11 cellular contexts compared by ENCODE assay signal in the genomic region with DNA sequence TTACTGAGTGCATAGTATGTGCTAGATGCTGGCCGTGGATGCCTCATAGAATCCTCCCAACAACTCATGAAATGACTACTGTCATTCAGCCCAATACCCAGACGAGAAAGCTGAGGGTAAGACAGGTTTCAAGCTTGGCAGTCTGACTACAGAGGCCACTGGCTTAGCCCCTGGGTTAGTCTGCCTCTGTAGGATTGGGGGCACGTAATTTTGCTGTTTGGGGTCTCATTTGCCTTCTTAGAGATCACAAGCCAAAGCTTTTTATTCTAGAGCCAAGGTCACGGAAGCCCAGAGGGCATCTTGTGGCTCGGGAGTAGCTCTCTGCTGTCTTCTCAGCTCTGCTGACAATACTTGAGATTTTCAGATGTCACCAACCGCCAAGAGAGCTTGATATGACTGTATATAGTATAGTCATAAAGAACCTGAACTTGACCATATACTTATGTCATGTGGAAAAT. TPM values are rescaled to one million over a fixed set of nuclear protein-coding genes. Genes with fewer than 3 reads are reported as not detected.
DNase-seq lines count a peak whose midpoint lies in the region; ATAC-seq and FAIRE-seq lines count a peak whose summit lies in the region.
"Had no signal": no experiment of that assay in that cellular context is flagged by ENCODE, and none has a peak within 500 bp of the region (broad histone marks: within the 10 kb centered on the region; RNA-seq: fewer than 3 reads in every experiment).

No MANE protein-coding gene starts in this region.

- H4K8ac ChIP-seq in mesenchymal stem cell (ENCODE audit: low read length) (no peak overlapping the region), trophoblast cell (ENCODE audit: low read depth, low read length) (no peak overlapping the region)

- H2BK120ac ChIP-seq in mesenchymal stem cell (ENCODE audit: low read depth, low read length) = no peak overlapping the region
- H2BK120ac ChIP-seq in trophoblast cell (ENCODE audit: insufficient read depth, low read length, poor library complexity) = no peak overlapping the region

- peak overlapping the region; percentile 84 for H3K27ac Mint-ChIP-seq in activated CD4-positive, alpha-beta memory T cell treated with anti-CD3 and anti-CD28 coated beads for 36 hours

- no peaks in the 10 kb centered on the region for H3K9me3 Mint-ChIP-seq in activated CD4-positive, alpha-beta memory T cell treated with anti-CD3 and anti-CD28 coated beads for 36 hours

- POLR2A ChIA-PET in activated CD4-positive, alpha-beta memory T cell treated with anti-CD3 and anti-CD28 coated beads for 36 hours (lab: Charles Lee) = interaction anchor here (0.7 to 4.1 kb wide), 22 partner anchors 10 to 427 kb away, joined by 3 to 49 read pairs (median 6); a partner anchor contains a TSS

- no peak overlapping the region for H3K18ac ChIP-seq in mesenchymal stem cell (ENCODE audit: low read depth in 1 of 2, low read length in 2 of 2)
- no peak overlapping the region for H3K18ac ChIP-seq in trophoblast cell (ENCODE audit: low read length)

- H3K36me3 ChIP-seq in small intestine (ENCODE audit: control insufficient read depth in 2 of 2, insufficient read depth in 2 of 2, low read length in 2 of 2) (no peaks in the 10 kb centered on the region), mesenchymal stem cell (ENCODE audit: control insufficient read depth in 1 of 2, insufficient read depth in 2 of 2, low read depth in 1 of 2, low read length in 2 of 2) (no peaks in the 10 kb centered on the region), trophoblast cell (ENCODE audit: control insufficient read depth in 1 of 2, insufficient read depth in 2 of 2, low read length in 2 of 2) (no peaks in the 10 kb centered on the region)

- H3K79me1 ChIP-seq in mesenchymal stem cell (replicated peaks; ENCODE audit: low read length, poor library complexity, severe bottlenecking) (no peaks in the 10 kb centered on the region), trophoblast cell (ENCODE audit: low read length) (no peaks in the 10 kb centered on the region)

- peak; percentile 54 for ATAC-seq in HG02571 (IDR thresholded peaks at IDR 0.05; ENCODE audit: unreplicated experiment)

- no peak overlapping the region for H4K12ac ChIP-seq in trophoblast cell (ENCODE audit: low read depth, low read length)

- peaks cover 27% of the 10 kb centered on the region for H3K27me3 Mint-ChIP-seq in activated CD4-positive, alpha-beta memory T cell treated with anti-CD3 and anti-CD28 coated beads for 36 hours

- H3K4me3 ChIP-seq in small intestine (ENCODE audit: low read depth in 1 of 2, low read length in 2 of 2) (no peak overlapping the region), mesenchymal stem cell (ENCODE audit: insufficient read depth in 1 of 2, low read depth in 1 of 2, low read length in 2 of 2) (no peak overlapping the region), trophoblast cell (ENCODE audit: low read depth, low read length) (no peak overlapping the region)

- peaks cover 65% of the 10 kb centered on the region for H3K4me1 Mint-ChIP-seq in activated CD4-positive, alpha-beta memory T cell treated with anti-CD3 and anti-CD28 coated beads for 36 hours (ENCODE audit: low read depth)

- H3K36me3 Mint-ChIP-seq in activated CD4-positive, alpha-beta memory T cell treated with anti-CD3 and anti-CD28 coated beads for 36 hours = no peaks in the 10 kb centered on the region

- no peak overlapping the region for H2AFZ ChIP-seq in mesenchymal stem cell (ENCODE audit: low read depth, low read length)
- H2AFZ ChIP-seq in trophoblast cell (ENCODE audit: insufficient read depth, low read length, poor library complexity) = no peak overlapping the region

- H3K4me1 ChIP-seq in small intestine (ENCODE audit: control insufficient read depth in 2 of 2, insufficient read depth in 1 of 2, low read depth in 1 of 2, low read length in 1 of 2) (no peaks in the 10 kb centered on the region), mesenchymal stem cell (ENCODE audit: control insufficient read depth, insufficient read depth, low read depth, low read length) (no peaks in the 10 kb centered on the region), trophoblast cell (ENCODE audit: control insufficient read depth in 1 of 2, insufficient read depth in 2 of 2, low read length in 2 of 2) (peaks cover 0 to 1% of the 10 kb centered on the region in 2 experiments)

- H3K27ac ChIP-seq in small intestine (ENCODE audit: low read depth in 1 of 2, low read length in 1 of 2) (peak overlapping the region; percentile 58 to 88), mesenchymal stem cell (ENCODE audit: low read length, poor library complexity, severe bottlenecking) (no peak overlapping the region), trophoblast cell (ENCODE audit: low read depth, low read length) (no peak overlapping the region)
- H3K27ac ChIP-seq: RWPE1 had no signal

- H4K91ac ChIP-seq in mesenchymal stem cell (ENCODE audit: low read length) (no peak overlapping the region), trophoblast cell (ENCODE audit: low read depth, low read length) (no peak overlapping the region)

- H3K4me2 ChIP-seq in mesenchymal stem cell (ENCODE audit: low read length, poor library complexity, severe bottlenecking) = no peak overlapping the region
- no peak overlapping the region for H3K4me2 ChIP-seq in trophoblast cell (ENCODE audit: low read length)

- intact Hi-C loops in activated CD4-positive, alpha-beta memory T cell treated with anti-CD3 and anti-CD28 coated beads for 36 hours (cut with micrococcal nuclease) = loop anchor here (1.0 to 5.0 kb wide), 10 partner anchors 9 to 507 kb away; a partner anchor contains a TSS
- intact Hi-C loops in head of caudate nucleus (cut with DNase I) = no loop called here

- DNase-seq in GM18507 (ENCODE audit: extremely low spot score, insufficient read length, low read depth) = no peak
- peak; percentile 56 for DNase-seq in activated CD4-positive, alpha-beta memory T cell treated with anti-CD3 and anti-CD28 coated beads for 36 hours
- no peak for DNase-seq in small intestine
- DNase-seq in head of caudate nucleus = no peak
- DNase-seq in mesenchymal stem cell = no peak
- no peak for DNase-seq in trophoblast cell
- no peak for DNase-seq in G401 (ENCODE audit: low spot score)
- DNase-seq: H7 had no signal

- H3K9ac ChIP-seq in mesenchymal stem cell (ENCODE audit: low read length) = no peak overlapping the region
- H3K9ac ChIP-seq in trophoblast cell (ENCODE audit: low read length) = no peak overlapping the region

- in situ Hi-C loops in G401 (cut with HindIII; ENCODE audit: low sequenced_read_pairs) = no loop called here

- no peaks in the 10 kb centered on the region for H3K79me2 ChIP-seq in trophoblast cell (ENCODE audit: control insufficient read depth, insufficient read depth, low read length, poor library complexity)

- H2BK12ac ChIP-seq in mesenchymal stem cell (ENCODE audit: low read length in 2 of 2) = no peak overlapping the region
- no peak overlapping the region for H2BK12ac ChIP-seq in trophoblast cell (ENCODE audit: low read length)

- no peak overlapping the region for H2BK15ac ChIP-seq in mesenchymal stem cell (ENCODE audit: low read depth, poor library complexity, severe bottlenecking)

- peak overlapping the region; percentile 3 for H3K4me3 Mint-ChIP-seq in activated CD4-positive, alpha-beta memory T cell treated with anti-CD3 and anti-CD28 coated beads for 36 hours

- H3K23ac ChIP-seq in mesenchymal stem cell (ENCODE audit: low read length in 2 of 2) (no peak overlapping the region), trophoblast cell (ENCODE audit: low read length) (no peak overlapping the region)

- H3K27me3 ChIP-seq in small intestine (ENCODE audit: control insufficient read depth in 2 of 2, insufficient read depth in 2 of 2, low read length in 2 of 2) = no peaks in the 10 kb centered on the region
- peaks cover 19 to 28% of the 10 kb centered on the region in 2 experiments for H3K27me3 ChIP-seq in mesenchymal stem cell (ENCODE audit: control insufficient read depth in 1 of 2, insufficient read depth in 1 of 2, low read length in 2 of 2)
- no peaks in the 10 kb centered on the region for H3K27me3 ChIP-seq in trophoblast cell (ENCODE audit: insufficient read depth, low read length)

- H3K14ac ChIP-seq in mesenchymal stem cell (ENCODE audit: low read length in 2 of 2) (no peak overlapping the region), trophoblast cell (ENCODE audit: low read length) (no peak overlapping the region)

- H2BK5ac ChIP-seq in mesenchymal stem cell (ENCODE audit: low read depth, low read length, poor library complexity, severe bottlenecking) (no peak overlapping the region), trophoblast cell (ENCODE audit: low read depth, low read length, poor library complexity) (no peak overlapping the region)

- CTCF ChIA-PET in activated CD4-positive, alpha-beta memory T cell treated with anti-CD3 and anti-CD28 coated beads for 36 hours (lab: Charles Lee) = interaction anchor here (0.6 to 6.7 kb wide), 35 partner anchors 9 to 713 kb away, joined by 3 to 131 read pairs (median 12); a partner anchor contains a TSS

- H2AK5ac ChIP-seq in mesenchymal stem cell (ENCODE audit: low read length, severe bottlenecking) = no peak overlapping the region
- no peak overlapping the region for H2AK5ac ChIP-seq in trophoblast cell (ENCODE audit: low read length)

- H3K4ac ChIP-seq in mesenchymal stem cell (ENCODE audit: low read depth in 1 of 2, low read length in 2 of 2) (no peak overlapping the region), trophoblast cell (ENCODE audit: low read depth, low read length) (no peak overlapping the region)

- no peaks in the 10 kb centered on the region for H3K9me3 ChIP-seq in small intestine (ENCODE audit: control insufficient read depth, low read depth)
- no peaks in the 10 kb centered on the region for H3K9me3 ChIP-seq in mesenchymal stem cell (ENCODE audit: control insufficient read depth, low read length)
- H3K9me3 ChIP-seq in trophoblast cell (ENCODE audit: insufficient read depth, low read depth, low read length) = peaks cover 2% of the 10 kb centered on the region

- FAIRE-seq in GM18507 (lab: Jason Lieb, UNC) = peak; percentile 62
- FAIRE-seq in small intestine (lab: Jason Lieb, UNC) = no peak

- WGBS in small intestine, 3 donors = 48 to 71% (median 63%) methylated on average over 6 of the region's 6 CpGs
- 61% methylated on average over 2 of the region's 6 CpGs for WGBS in mesenchymal stem cell
- no CpG with 5 or more reads among the region's 6 CpGs for WGBS in trophoblast cell (ENCODE audit: extremely low coverage, insufficient coverage, insufficient read length)

RNA-seq across cellular contexts. Expression of a gene that starts 1.0 kb away (rescaled TPM):
- 1 to 10 TPM; 2.0 to 2.1 TPM for total RNA-seq in activated CD4-positive, alpha-beta memory T cell treated with anti-CD3 and anti-CD28 coated beads for 36 hours
- under 1 TPM; 0.81 to 0.94 (median 0.89) TPM for polyA plus RNA-seq in small intestine
- polyA plus RNA-seq in mesenchymal stem cell (2013, experiment 1 of 2) = not detected
- not detected for polyA plus RNA-seq in mesenchymal stem cell (2013, experiment 2 of 2)
- 0.03 TPM in 1 of 2 replicates, not detected in the other for polyA plus RNA-seq in trophoblast cell (2013)
- total RNA-seq in G401 (2014; rRNA removed; shearing (Covaris generic)) = 0.20 and 0.31 TPM in 2 replicates
- total RNA-seq: epithelial cell of proximal tubule, H7 had no signal

RNA-seq across cellular contexts. Expression of a gene that starts 15.8 kb away (rescaled TPM):
- total RNA-seq in activated CD4-positive, alpha-beta memory T cell treated with anti-CD3 and anti-CD28 coated beads for 36 hours = 1 to 10 TPM; 2.2 TPM
- polyA plus RNA-seq in small intestine = 1 to 10 TPM in 1 of 3 donors, under 1 TPM in 1, not detected in 1; 0.87 to 1.4 TPM
- polyA plus RNA-seq in mesenchymal stem cell (2013, experiment 1 of 2) = not detected
- polyA plus RNA-seq in mesenchymal stem cell (2013, experiment 2 of 2) = not detected
- polyA plus RNA-seq in trophoblast cell (2013) = 0.05 and 0.21 TPM in 2 replicates
- not detected in 2 replicates for total RNA-seq in G401 (2014; rRNA removed; shearing (Covaris generic))
- total RNA-seq: epithelial cell of proximal tubule, H7 had no signal

RNA-seq across cellular contexts. Expression of a gene that starts 37.4 kb away (rescaled TPM):
- 1 to 10 TPM; 1.3 to 1.4 TPM for total RNA-seq in activated CD4-positive, alpha-beta memory T cell treated with anti-CD3 and anti-CD28 coated beads for 36 hours
- 10 to 100 TPM; 11.3 to 13.9 (median 13.0) TPM for polyA plus RNA-seq in small intestine
- 0.08 TPM for polyA plus RNA-seq in mesenchymal stem cell (2013, experiment 1 of 2)
- 0.08 TPM for polyA plus RNA-seq in mesenchymal stem cell (2013, experiment 2 of 2)
- 0.36 and 0.44 TPM in 2 replicates for polyA plus RNA-seq in trophoblast cell (2013)
- total RNA-seq in G401 (2014; rRNA removed; shearing (Covaris generic)) = 0.98 and 3.2 TPM in 2 replicates
- total RNA-seq: epithelial cell of proximal tubule, H7 had no signal

Comparison
In these comparisons a context has a peak if more than half of its experiments do, and no peak if none do; other contexts are left out.
1. H3K27ac ChIP-seq: peak in small intestine (2 of 2); none in mesenchymal stem cell (single experiment) and trophoblast cell (single experiment).